8 cellular contexts compared by ENCODE assay signal in the genomic region with DNA sequence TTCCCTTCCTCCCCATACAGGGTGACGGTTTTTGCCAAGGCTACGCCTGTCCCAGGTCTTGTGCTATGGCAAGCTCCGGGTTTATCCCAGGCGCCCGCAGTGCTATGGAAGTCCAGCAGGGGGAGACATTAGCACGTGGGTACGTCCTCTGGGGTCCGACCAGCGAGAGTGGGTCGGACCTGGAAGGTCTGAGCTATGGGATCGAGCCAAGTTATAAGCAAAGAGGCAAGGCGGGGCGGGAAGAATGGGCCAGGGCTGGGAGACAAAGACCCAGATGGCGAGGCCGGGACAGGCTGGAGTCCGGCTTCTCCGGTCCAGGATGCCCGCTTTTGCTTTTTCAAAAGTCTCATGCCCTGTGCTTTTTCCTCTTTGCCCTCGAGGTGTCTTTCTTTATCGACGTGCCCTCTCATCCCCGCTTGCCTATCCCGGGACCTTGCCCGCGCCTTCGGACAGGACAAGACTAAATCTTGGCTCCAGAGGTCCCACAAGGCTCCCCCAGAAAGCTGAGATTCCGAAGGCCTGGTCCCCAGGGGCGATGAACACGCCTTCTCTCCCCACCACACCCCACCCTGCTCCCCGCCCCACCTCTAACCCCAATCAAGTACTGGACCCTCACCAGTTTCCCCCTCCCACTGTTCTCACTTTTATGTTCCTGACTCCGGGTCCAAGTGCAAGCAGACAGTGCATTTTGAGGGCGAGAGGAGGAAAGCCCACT. TPM values are rescaled to one million over a fixed set of nuclear protein-coding genes. Genes with fewer than 3 reads are reported as not detected.
DNase-seq lines count a peak whose midpoint lies in the region; ATAC-seq and TF ChIP-seq lines count a peak whose summit lies in the region.

No MANE protein-coding gene starts in this region.

- peak; percentile 35 for ATAC-seq in GM19035 (IDR thresholded peaks at IDR 0.05; ENCODE audit: unreplicated experiment)
- ATAC-seq in activated naive CD4-positive, alpha-beta T cell treated with anti-CD3 and anti-CD28 coated beads, Interleukin-2, amount 50 U/mL, for 72 hours, result peak; percentile 38 to 43

- H3K9me3 ChIP-seq in SK-N-MC (ENCODE audit: low read depth, low read length) (no peaks in the 10 kb centered on the region), osteoblast (ENCODE audit: low read depth, low read length) (no peaks in the 10 kb centered on the region), suprapubic skin (no peaks in the 10 kb centered on the region)

- no peaks in the 10 kb centered on the region for H3K36me3 Mint-ChIP-seq in activated naive CD4-positive, alpha-beta T cell treated with anti-CD3 and anti-CD28 coated beads, Interleukin-2, amount 50 U/mL, for 72 hours
- H3K36me3 Mint-ChIP-seq in glutamatergic neuron (ENCODE audit: unreplicated experiment), result no peaks in the 10 kb centered on the region

- peaks cover 12% of the 10 kb centered on the region; the same call in 1 of the 2 replicates for H3K36me3 ChIP-seq in SK-N-MC (ENCODE audit: insufficient read depth, low read length)
- H3K36me3 ChIP-seq in osteoblast (ENCODE audit: insufficient read depth, low read length), result no peaks in the 10 kb centered on the region
- no peaks in the 10 kb centered on the region for H3K36me3 ChIP-seq in suprapubic skin

- H3K9me3 Mint-ChIP-seq in activated naive CD4-positive, alpha-beta T cell treated with anti-CD3 and anti-CD28 coated beads, Interleukin-2, amount 50 U/mL, for 72 hours, result no peaks in the 10 kb centered on the region
- H3K9me3 Mint-ChIP-seq in glutamatergic neuron (ENCODE audit: unreplicated experiment), result peaks cover 2% of the 10 kb centered on the region

- peaks cover 9% of the 10 kb centered on the region for H3K27me3 Mint-ChIP-seq in glutamatergic neuron (ENCODE audit: unreplicated experiment)

- H2AFZ ChIP-seq in osteoblast (ENCODE audit: low read length), result no peak overlapping the region

- DNase-seq in AG09309 (ENCODE audit: low read depth), result no peak
- peak; percentile 63 for DNase-seq in LHCN-M2 (ENCODE audit: low read depth)
- peak; percentile 39 for DNase-seq in SK-N-MC (ENCODE audit: low read depth, low spot score)
- peak; percentile 59 to 79 for DNase-seq in activated naive CD4-positive, alpha-beta T cell treated with anti-CD3 and anti-CD28 coated beads, Interleukin-2, amount 50 U/mL, for 72 hours (ENCODE audit: low spot score in 2 of 2)
- DNase-seq in glutamatergic neuron, result peak; percentile 87
- peak; percentile 94 for DNase-seq in osteoblast (ENCODE audit: insufficient read length, low spot score, missing footprints)
- DNase-seq in suprapubic skin (ENCODE audit: low spot score in 2 of 2), result peak; percentile 85 to 91

- H3K27ac ChIP-seq in SK-N-MC, result peak overlapping the region; percentile 81; the same call in 1 of the 2 replicates
- H3K27ac ChIP-seq in osteoblast (ENCODE audit: low read depth, low read length), result no peak overlapping the region
- peak overlapping the region; percentile 82 for H3K27ac ChIP-seq in suprapubic skin

- peak overlapping the region; percentile 81 for H3K4me3 Mint-ChIP-seq in glutamatergic neuron (ENCODE audit: unreplicated experiment)

- peaks cover 16% of the 10 kb centered on the region for H3K79me2 ChIP-seq in osteoblast (ENCODE audit: insufficient read depth, low read length)

- peak overlapping the region; percentile 76 for H3K9ac ChIP-seq in SK-N-MC (ENCODE audit: insufficient read length)

- 32% methylated on average over 30 of the region's 32 CpGs for WGBS in suprapubic skin

- no peak for TF ChIP-seq POLR2A in suprapubic skin (IDR thresholded peaks at IDR 0.05)

- H3K4me1 Mint-ChIP-seq in glutamatergic neuron (ENCODE audit: low read depth, unreplicated experiment), result peaks cover 5% of the 10 kb centered on the region

- H3K4me1 ChIP-seq in osteoblast (ENCODE audit: insufficient read depth, low read length) (peaks cover 3% of the 10 kb centered on the region), suprapubic skin (peaks cover 13% of the 10 kb centered on the region)

- H3K27me3 ChIP-seq in osteoblast (ENCODE audit: insufficient read depth, low read length) (peaks cover 26% of the 10 kb centered on the region), suprapubic skin (no peaks in the 10 kb centered on the region)

- H3K4me3 ChIP-seq in AG09309 (ENCODE audit: control insufficient read depth, low read depth, low read length) (peak overlapping the region; percentile 9), SK-N-MC (peak overlapping the region; percentile 85), osteoblast (ENCODE audit: insufficient read depth, low read length) (peak overlapping the region; percentile 47), suprapubic skin (peak overlapping the region; percentile 80)

- peaks cover 8% of the 10 kb centered on the region for H4K20me1 ChIP-seq in osteoblast (ENCODE audit: insufficient read depth, low read length)

- H3K4me2 ChIP-seq in osteoblast (ENCODE audit: insufficient read depth, low read length), result peak overlapping the region; percentile 76

- H3K27ac Mint-ChIP-seq in activated naive CD4-positive, alpha-beta T cell treated with anti-CD3 and anti-CD28 coated beads, Interleukin-2, amount 50 U/mL, for 72 hours, result peak overlapping the region in 1 of 2 donors; percentile 78
- no peak overlapping the region for H3K27ac Mint-ChIP-seq in glutamatergic neuron (ENCODE audit: unreplicated experiment)

- TF ChIP-seq CTCF in AG09309 (IDR thresholded peaks at IDR 0.05; ENCODE audit: control insufficient read depth, insufficient read depth, low read depth, low read length, missing control alignments) (peak; percentile 91), glutamatergic neuron (IDR thresholded peaks at IDR 0.05; ENCODE audit: partially characterized antibody, unreplicated experiment) (peak; percentile 79), osteoblast (IDR thresholded peaks at IDR 0.05; ENCODE audit: extremely low read depth, low read depth, low read length) (peak; percentile 91), suprapubic skin (IDR thresholded peaks at IDR 0.05) (peak; percentile 75 to 80)

- TF ChIP-seq EP300 in suprapubic skin (IDR thresholded peaks at IDR 0.05), result no peak

RNA-seq across cellular contexts. Expression of gene EFNB1, which starts 0.8 kb away (rescaled TPM):
- 7.5 TPM in 2 replicates for total RNA-seq in LHCN-M2 (2014; rRNA removed)
- polyA plus RNA-seq in LHCN-M2 (2012), result 2.2 TPM
- total RNA-seq in activated naive CD4-positive, alpha-beta T cell treated with anti-CD3 and anti-CD28 coated beads, Interleukin-2, amount 50 U/mL, for 72 hours, result 1 to 10 TPM; 2.0 to 3.3 TPM
- 5.9 TPM for total RNA-seq in glutamatergic neuron (ENCODE audit: unreplicated experiment)
- 34.7 and 35.7 TPM in 2 replicates for total RNA-seq in osteoblast
- 100 to 1,000 TPM in 1 of 4 donors, 10 to 100 TPM in 3; 78.4 to 103 (median 89.8) TPM for total RNA-seq in suprapubic skin

Comparison
In these comparisons a context has a peak if more than half of its experiments do, and no peak if none do; other contexts are left out.
1. H3K4me3 ChIP-seq: peak in every context shown above with its lines; median percentile 85 in SK-N-MC; 80 in suprapubic skin; 47 in osteoblast; 9 in AG09309.